Comparison of ENCODE assay signal across 23 cellular contexts in genomic region chr13:51027644-51028043, GRCh38.
DNase-seq lines count a peak whose midpoint lies in the region; ATAC-seq, FAIRE-seq and TF ChIP-seq lines count a peak whose summit lies in the region.
"Had no signal": no experiment of that assay in that cellular context is flagged by ENCODE, and none has a peak within 500 bp of the region (broad histone marks: within the 10 kb centered on the region; RNA-seq: fewer than 3 reads in every experiment).

No MANE protein-coding gene starts in this region.

- H3K4me3 ChIP-seq in K562, result no peak overlapping the region
- H3K4me3 ChIP-seq in colonic mucosa, result no peak overlapping the region
- H3K4me3 ChIP-seq in endodermal cell (ENCODE audit: low read length), result no peak overlapping the region
- H3K4me3 ChIP-seq: A549; BLaER1 treated with 17β-estradiol and CSF1 and Interleukin-3, amounts not matched to agents 10 nM and 100 nM had no signal

- no peaks in the 10 kb centered on the region for H3K9me3 Mint-ChIP-seq in endodermal cell
- H3K9me3 Mint-ChIP-seq in osteocyte (ENCODE audit: unreplicated experiment), result peaks cover 16% of the 10 kb centered on the region
- no peaks in the 10 kb centered on the region for H3K9me3 Mint-ChIP-seq in activated CD8-positive, alpha-beta T cell treated with anti-CD3 and anti-CD28 coated beads for 36 hours
- H3K9me3 Mint-ChIP-seq: CD4-positive, alpha-beta T cell had no signal

- no peak for TF ChIP-seq EP300 in K562 (IDR thresholded peaks at IDR 0.05; ENCODE audit: low read length)

- H3K27me3 Mint-ChIP-seq in endodermal cell (ENCODE audit: insufficient read depth) (no peaks in the 10 kb centered on the region), osteocyte (ENCODE audit: unreplicated experiment) (peaks cover 38% of the 10 kb centered on the region)
- no peaks in the 10 kb centered on the region for H3K27me3 Mint-ChIP-seq in activated CD8-positive, alpha-beta T cell treated with anti-CD3 and anti-CD28 coated beads for 36 hours

- POLR2A ChIA-PET in K562 (lab: Yijun Ruan, JAX), result no interaction called here
- POLR2A ChIA-PET in activated CD8-positive, alpha-beta T cell treated with anti-CD3 and anti-CD28 coated beads for 36 hours (lab: Charles Lee), result interaction anchor here (0.6 kb wide), 1 partner anchor 15 kb away, joined by 4 read pairs; no protein-coding TSS in a partner anchor

- CTCF ChIA-PET in K562 (lab: Yijun Ruan, JAX; ENCODE audit: low intra/inter-chr PET ratio), result no interaction called here
- CTCF ChIA-PET in activated CD8-positive, alpha-beta T cell treated with anti-CD3 and anti-CD28 coated beads for 36 hours (lab: Charles Lee), result no interaction called here

- H3K4me1 Mint-ChIP-seq in endodermal cell (no peaks in the 10 kb centered on the region), osteocyte (ENCODE audit: unreplicated experiment) (no peaks in the 10 kb centered on the region)
- H3K4me1 Mint-ChIP-seq in activated CD8-positive, alpha-beta T cell treated with anti-CD3 and anti-CD28 coated beads for 36 hours (ENCODE audit: low read depth), result no peaks in the 10 kb centered on the region
- H3K4me1 Mint-ChIP-seq: B cell had no signal

- no peaks in the 10 kb centered on the region for H4K20me1 ChIP-seq in K562 (replicated peaks; ENCODE audit: control insufficient read depth, insufficient read depth, low read length)
- H4K20me1 ChIP-seq: BLaER1 treated with 17β-estradiol and CSF1 and Interleukin-3, amounts not matched to agents 10 nM and 100 nM had no signal

- BruUV-seq in K562 (replicated peaks; lab: Mats Ljungman, UMichigan), result no TSS peak

- H3K36me3 ChIP-seq in K562 (ENCODE audit: control insufficient read depth, insufficient read depth, low read length) (no peaks in the 10 kb centered on the region), colonic mucosa (no peaks in the 10 kb centered on the region), endodermal cell (ENCODE audit: control insufficient read depth, insufficient read depth, low read length) (no peaks in the 10 kb centered on the region)
- H3K36me3 ChIP-seq: BLaER1 treated with 17β-estradiol and CSF1 and Interleukin-3, amounts not matched to agents 10 nM and 100 nM had no signal

- TF ChIP-seq CTCF in K562 (IDR thresholded peaks at IDR 0.05 in 2 of 3, conservative IDR thresholded peaks at IDR 0.05 in 1 of 3; ENCODE audit: insufficient read depth in 2 of 3, low read depth in 1 of 3, low read length in 3 of 3), result no peak
- TF ChIP-seq CTCF in colonic mucosa (IDR thresholded peaks at IDR 0.05), result no peak
- no peak for TF ChIP-seq CTCF in endodermal cell (conservative IDR thresholded peaks at IDR 0.05)
- TF ChIP-seq CTCF in osteocyte (IDR thresholded peaks at IDR 0.05), result no peak
- TF ChIP-seq CTCF in activated CD8-positive, alpha-beta T cell treated with anti-CD3 and anti-CD28 coated beads for 36 hours (IDR thresholded peaks at IDR 0.05), result no peak

- ATAC-seq in K562, result no peak
- no peak for ATAC-seq in activated CD8-positive, alpha-beta T cell treated with anti-CD3 and anti-CD28 coated beads for 36 hours
- no peak for ATAC-seq in GM21825 (IDR thresholded peaks at IDR 0.05; ENCODE audit: unreplicated experiment)
- ATAC-seq in HG03159 (IDR thresholded peaks at IDR 0.05; ENCODE audit: unreplicated experiment), result no peak
- ATAC-seq: A549; CD8-positive, alpha-beta T cell had no signal

- TF ChIP-seq RAD21 in K562 (CRISPR knock-in tag; conservative IDR thresholded peaks at IDR 0.05 in 1 of 2, IDR thresholded peaks at IDR 0.05 in 1 of 2), result no peak

- in situ Hi-C loops in K562 (cut with MboI), result no loop called here

- no peak overlapping the region for H3K4me2 ChIP-seq in K562 (ENCODE audit: insufficient read depth, low read length)
- H3K4me2 ChIP-seq: A549; BLaER1 treated with 17β-estradiol and CSF1 and Interleukin-3, amounts not matched to agents 10 nM and 100 nM had no signal

- H3K27ac Mint-ChIP-seq in endodermal cell (no peak overlapping the region), osteocyte (ENCODE audit: unreplicated experiment) (no peak overlapping the region)
- no peak overlapping the region for H3K27ac Mint-ChIP-seq in activated CD8-positive, alpha-beta T cell treated with anti-CD3 and anti-CD28 coated beads for 36 hours
- H3K27ac Mint-ChIP-seq: B cell; CD4-positive, alpha-beta T cell; CD8-positive, alpha-beta T cell had no signal

- H2AFZ ChIP-seq in K562 (ENCODE audit: low read depth, low read length), result no peak overlapping the region

- H3K36me3 Mint-ChIP-seq in endodermal cell (ENCODE audit: low read depth) (no peaks in the 10 kb centered on the region), osteocyte (ENCODE audit: unreplicated experiment) (no peaks in the 10 kb centered on the region)
- H3K36me3 Mint-ChIP-seq in activated CD8-positive, alpha-beta T cell treated with anti-CD3 and anti-CD28 coated beads for 36 hours (ENCODE audit: low read depth), result no peaks in the 10 kb centered on the region
- H3K36me3 Mint-ChIP-seq: CD8-positive, alpha-beta T cell had no signal

- H3K4me1 ChIP-seq in K562 (replicated peaks in 1 of 2; ENCODE audit: control insufficient read depth in 2 of 2, insufficient read depth in 2 of 2, low read length in 2 of 2) (no peaks in the 10 kb centered on the region), colonic mucosa (no peaks in the 10 kb centered on the region), endodermal cell (ENCODE audit: control insufficient read depth, insufficient read depth, low read length) (no peaks in the 10 kb centered on the region)
- H3K4me1 ChIP-seq: A549; BLaER1 treated with 17β-estradiol and CSF1 and Interleukin-3, amounts not matched to agents 10 nM and 100 nM; Caco-2 had no signal

- H3K9me1 ChIP-seq in K562 (ENCODE audit: control insufficient read depth, insufficient read depth, low read length), result no peaks in the 10 kb centered on the region

- H3K79me2 ChIP-seq in K562 (ENCODE audit: control insufficient read depth, insufficient read depth, low read length), result no peaks in the 10 kb centered on the region

- no peak overlapping the region for H3K9ac ChIP-seq in K562 (ENCODE audit: insufficient read depth in 1 of 2, low read depth in 2 of 2, low read length in 2 of 2)
- no peak overlapping the region for H3K9ac ChIP-seq in colonic mucosa (ENCODE audit: low read depth in 2 of 2, low read length in 2 of 2)
- no peak overlapping the region for H3K9ac ChIP-seq in endodermal cell (ENCODE audit: extremely low read depth, low read length, poor library complexity, severe bottlenecking)
- H3K9ac ChIP-seq: BLaER1 treated with 17β-estradiol and CSF1 and Interleukin-3, amounts not matched to agents 10 nM and 100 nM had no signal

- no peak for FAIRE-seq in K562 (lab: Jason Lieb, UNC)
- FAIRE-seq: A549, D721Med, G401.6, GM12891, GM19239 had no signal

- H3K27me3 ChIP-seq in K562 (ENCODE audit: control insufficient read depth in 2 of 2, insufficient read depth in 2 of 2, low read length in 2 of 2), result peaks cover 2 to 8% of the 10 kb centered on the region in 2 experiments; a peak in 2 of 5 replicates
- H3K27me3 ChIP-seq in colonic mucosa, result no peaks in the 10 kb centered on the region
- no peaks in the 10 kb centered on the region for H3K27me3 ChIP-seq in endodermal cell (ENCODE audit: control insufficient read depth, insufficient read depth, low read length, poor library complexity, severe bottlenecking)
- H3K27me3 ChIP-seq: BLaER1 treated with 17β-estradiol and CSF1 and Interleukin-3, amounts not matched to agents 10 nM and 100 nM had no signal

- TF ChIP-seq POLR2A in K562 (conservative IDR thresholded peaks at IDR 0.05), result no peak

- H3K9me3 ChIP-seq in K562 (replicated peaks; ENCODE audit: control insufficient read depth, insufficient read depth, low read depth, low read length) (no peaks in the 10 kb centered on the region), colonic mucosa (no peaks in the 10 kb centered on the region), endodermal cell (ENCODE audit: control insufficient read depth, low read length) (peaks cover 5% of the 10 kb centered on the region)
- H3K9me3 ChIP-seq: Caco-2 had no signal

- H3K27ac ChIP-seq in K562 (ENCODE audit: extremely low read depth, low read depth, low read length), result no peak overlapping the region
- no peak overlapping the region for H3K27ac ChIP-seq in colonic mucosa
- H3K27ac ChIP-seq in endodermal cell (ENCODE audit: low read depth, low read length), result no peak overlapping the region
- H3K27ac ChIP-seq: 22Rv1; A549; BLaER1 treated with 17β-estradiol and CSF1 and Interleukin-3, amounts not matched to agents 10 nM and 100 nM; C4-2B had no signal

- intact Hi-C loops in K562 (cut with micrococcal nuclease), result no loop called here
- intact Hi-C loops in colonic mucosa (cut with DNase I), result no loop called here
- intact Hi-C loops in activated CD8-positive, alpha-beta T cell treated with anti-CD3 and anti-CD28 coated beads for 36 hours (cut with micrococcal nuclease), result no loop called here

- 0% methylated on average over 6 of the region's 7 CpGs for WGBS in K562 (ENCODE audit: insufficient coverage, low coverage, missing lambda C conversion rate)
- 90% methylated on average over 7 of the region's 7 CpGs; no CpG with 5 or more reads in 1 of the 2 experiments for WGBS in endodermal cell (ENCODE audit: insufficient coverage in 1 of 2, insufficient read length in 1 of 2), 2 experiments

- DNase-seq in K562 (ENCODE audit: extremely low read depth in 1 of 4, low spot score in 3 of 4) (no peak), colonic mucosa (peak; percentile 2), endodermal cell (peak; percentile 47), osteocyte (ENCODE audit: extremely low spot score, unreplicated experiment) (peak; percentile 5)
- no peak for DNase-seq in activated CD8-positive, alpha-beta T cell treated with anti-CD3 and anti-CD28 coated beads for 36 hours
- DNase-seq: AML-193; Caco-2; Calu3; CD4-positive, alpha-beta T cell; CD8-positive, alpha-beta T cell; DMS79 treated with DMSO at 0.1 percent for 48 hours; GF-D8 had no signal

- no peak overlapping the region for H3K4me3 Mint-ChIP-seq in endodermal cell
- H3K4me3 Mint-ChIP-seq in osteocyte (ENCODE audit: unreplicated experiment), result no peak overlapping the region
- H3K4me3 Mint-ChIP-seq in activated CD8-positive, alpha-beta T cell treated with anti-CD3 and anti-CD28 coated beads for 36 hours, result no peak overlapping the region
- H3K4me3 Mint-ChIP-seq: B cell; CD4-positive, alpha-beta T cell; CD8-positive, alpha-beta T cell had no signal

TF ChIP-seq in K562, 482 proteins besides CTCF, POLR2A, EP300 and RAD21:
- TF ChIP-seq ZNF239 (CRISPR knock-in tag; IDR thresholded peaks at IDR 0.05), result no peak
- peak; percentile 26 for TF ChIP-seq TBP (optimal IDR thresholded peaks at IDR 0.05; ENCODE audit: low read depth, low read length)
- TF ChIP-seq ZNF57 (CRISPR knock-in tag; IDR thresholded peaks at IDR 0.05), result no peak
- no peak for TF ChIP-seq ZNF75A (CRISPR knock-in tag; IDR thresholded peaks at IDR 0.05)

Comparison
In these comparisons a context has a peak if more than half of its experiments do, and no peak if none do; other contexts are left out.
1. DNase-seq: peak in colonic mucosa (single experiment), endodermal cell (single experiment) and osteocyte (single experiment); none in K562 (0 of 4) and activated CD8-positive, alpha-beta T cell treated with anti-CD3 and anti-CD28 coated beads for 36 hours (single experiment).